1 cellular context compared by ENCODE assay signal in the genomic region with DNA sequence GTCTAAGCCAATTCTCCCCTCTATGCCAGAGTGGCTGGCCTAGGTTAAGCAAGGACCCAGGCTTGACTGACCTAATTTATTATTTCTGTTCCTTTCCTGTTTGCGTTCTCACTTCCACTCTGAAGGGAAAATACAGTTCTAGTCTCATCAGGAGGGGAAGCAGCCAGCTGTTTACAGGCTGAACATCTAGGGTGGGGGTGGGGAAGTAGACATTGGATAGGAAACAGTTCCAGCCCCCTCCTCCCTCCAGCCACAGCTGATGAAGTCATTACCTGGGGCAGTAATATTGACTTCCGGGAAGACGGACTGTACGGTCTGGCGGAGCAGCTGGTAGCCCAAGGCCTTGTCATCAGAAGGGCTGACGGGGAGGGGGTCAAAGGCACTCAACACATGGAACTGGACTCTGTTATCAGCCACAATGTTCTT.
TF ChIP-seq lines count a peak whose summit lies in the region.

No MANE protein-coding gene starts in this region.

TF ChIP-seq in K562, 482 proteins besides CTCF, POLR2A, EP300 and RAD21 (continues in another document):
- TF ChIP-seq, protein P1, sequence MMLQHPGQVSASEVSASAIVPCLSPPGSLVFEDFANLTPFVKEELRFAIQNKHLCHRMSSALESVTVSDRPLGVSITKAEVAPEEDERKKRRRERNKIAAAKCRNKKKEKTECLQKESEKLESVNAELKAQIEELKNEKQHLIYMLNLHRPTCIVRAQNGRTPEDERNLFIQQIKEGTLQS (IDR thresholded peaks at IDR 0.05) = peak; percentile 60
- TF ChIP-seq, protein P1 (CRISPR knock-in tag; conservative IDR thresholded peaks at IDR 0.05) = no peak
- TF ChIP-seq NR2F6 (CRISPR knock-in tag; IDR thresholded peaks at IDR 0.05) = no peak
- TF ChIP-seq, protein P2, sequence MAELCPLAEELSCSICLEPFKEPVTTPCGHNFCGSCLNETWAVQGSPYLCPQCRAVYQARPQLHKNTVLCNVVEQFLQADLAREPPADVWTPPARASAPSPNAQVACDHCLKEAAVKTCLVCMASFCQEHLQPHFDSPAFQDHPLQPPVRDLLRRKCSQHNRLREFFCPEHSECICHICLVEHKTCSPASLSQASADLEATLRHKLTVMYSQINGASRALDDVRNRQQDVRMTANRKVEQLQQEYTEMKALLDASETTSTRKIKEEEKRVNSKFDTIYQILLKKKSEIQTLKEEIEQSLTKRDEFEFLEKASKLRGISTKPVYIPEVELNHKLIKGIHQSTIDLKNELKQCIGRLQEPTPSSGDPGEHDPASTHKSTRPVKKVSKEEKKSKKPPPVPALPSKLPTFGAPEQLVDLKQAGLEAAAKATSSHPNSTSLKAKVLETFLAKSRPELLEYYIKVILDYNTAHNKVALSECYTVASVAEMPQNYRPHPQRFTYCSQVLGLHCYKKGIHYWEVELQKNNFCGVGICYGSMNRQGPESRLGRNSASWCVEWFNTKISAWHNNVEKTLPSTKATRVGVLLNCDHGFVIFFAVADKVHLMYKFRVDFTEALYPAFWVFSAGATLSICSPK (IDR thresholded peaks at IDR 0.05; ENCODE audit: borderline replicate concordance) = no peak
- TF ChIP-seq ZFP1 (CRISPR knock-in tag; IDR thresholded peaks at IDR 0.05) = no peak
- TF ChIP-seq, protein P3, sequence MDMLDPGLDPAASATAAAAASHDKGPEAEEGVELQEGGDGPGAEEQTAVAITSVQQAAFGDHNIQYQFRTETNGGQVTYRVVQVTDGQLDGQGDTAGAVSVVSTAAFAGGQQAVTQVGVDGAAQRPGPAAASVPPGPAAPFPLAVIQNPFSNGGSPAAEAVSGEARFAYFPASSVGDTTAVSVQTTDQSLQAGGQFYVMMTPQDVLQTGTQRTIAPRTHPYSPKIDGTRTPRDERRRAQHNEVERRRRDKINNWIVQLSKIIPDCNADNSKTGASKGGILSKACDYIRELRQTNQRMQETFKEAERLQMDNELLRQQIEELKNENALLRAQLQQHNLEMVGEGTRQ (CRISPR knock-in tag; IDR thresholded peaks at IDR 0.05) = no peak
- no peak for TF ChIP-seq TAF15 (IDR thresholded peaks at IDR 0.05; ENCODE audit: low read depth, low read length)
- TF ChIP-seq EGR1 (conservative IDR thresholded peaks at IDR 0.05) = no peak
- TF ChIP-seq SRF (CRISPR knock-in tag; IDR thresholded peaks at IDR 0.05) = no peak
- TF ChIP-seq SMAD4 (CRISPR knock-in tag; conservative IDR thresholded peaks at IDR 0.05) = peak; percentile 28; the same call in 1 of the 2 replicates
- peak; percentile 52 for TF ChIP-seq GABPA (tag; conservative IDR thresholded peaks at IDR 0.05; ENCODE audit: low read depth)
- TF ChIP-seq, protein P4, sequence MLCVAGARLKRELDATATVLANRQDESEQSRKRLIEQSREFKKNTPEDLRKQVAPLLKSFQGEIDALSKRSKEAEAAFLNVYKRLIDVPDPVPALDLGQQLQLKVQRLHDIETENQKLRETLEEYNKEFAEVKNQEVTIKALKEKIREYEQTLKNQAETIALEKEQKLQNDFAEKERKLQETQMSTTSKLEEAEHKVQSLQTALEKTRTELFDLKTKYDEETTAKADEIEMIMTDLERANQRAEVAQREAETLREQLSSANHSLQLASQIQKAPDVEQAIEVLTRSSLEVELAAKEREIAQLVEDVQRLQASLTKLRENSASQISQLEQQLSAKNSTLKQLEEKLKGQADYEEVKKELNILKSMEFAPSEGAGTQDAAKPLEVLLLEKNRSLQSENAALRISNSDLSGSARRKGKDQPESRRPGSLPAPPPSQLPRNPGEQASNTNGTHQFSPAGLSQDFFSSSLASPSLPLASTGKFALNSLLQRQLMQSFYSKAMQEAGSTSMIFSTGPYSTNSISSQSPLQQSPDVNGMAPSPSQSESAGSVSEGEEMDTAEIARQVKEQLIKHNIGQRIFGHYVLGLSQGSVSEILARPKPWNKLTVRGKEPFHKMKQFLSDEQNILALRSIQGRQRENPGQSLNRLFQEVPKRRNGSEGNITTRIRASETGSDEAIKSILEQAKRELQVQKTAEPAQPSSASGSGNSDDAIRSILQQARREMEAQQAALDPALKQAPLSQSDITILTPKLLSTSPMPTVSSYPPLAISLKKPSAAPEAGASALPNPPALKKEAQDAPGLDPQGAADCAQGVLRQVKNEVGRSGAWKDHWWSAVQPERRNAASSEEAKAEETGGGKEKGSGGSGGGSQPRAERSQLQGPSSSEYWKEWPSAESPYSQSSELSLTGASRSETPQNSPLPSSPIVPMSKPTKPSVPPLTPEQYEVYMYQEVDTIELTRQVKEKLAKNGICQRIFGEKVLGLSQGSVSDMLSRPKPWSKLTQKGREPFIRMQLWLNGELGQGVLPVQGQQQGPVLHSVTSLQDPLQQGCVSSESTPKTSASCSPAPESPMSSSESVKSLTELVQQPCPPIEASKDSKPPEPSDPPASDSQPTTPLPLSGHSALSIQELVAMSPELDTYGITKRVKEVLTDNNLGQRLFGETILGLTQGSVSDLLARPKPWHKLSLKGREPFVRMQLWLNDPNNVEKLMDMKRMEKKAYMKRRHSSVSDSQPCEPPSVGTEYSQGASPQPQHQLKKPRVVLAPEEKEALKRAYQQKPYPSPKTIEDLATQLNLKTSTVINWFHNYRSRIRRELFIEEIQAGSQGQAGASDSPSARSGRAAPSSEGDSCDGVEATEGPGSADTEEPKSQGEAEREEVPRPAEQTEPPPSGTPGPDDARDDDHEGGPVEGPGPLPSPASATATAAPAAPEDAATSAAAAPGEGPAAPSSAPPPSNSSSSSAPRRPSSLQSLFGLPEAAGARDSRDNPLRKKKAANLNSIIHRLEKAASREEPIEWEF (CRISPR knock-in tag; IDR thresholded peaks at IDR 0.05) = no peak
- no peak for TF ChIP-seq POLR2H (tag; IDR thresholded peaks at IDR 0.05; ENCODE audit: low read depth)
- no peak for TF ChIP-seq NR2C2 (CRISPR knock-in tag; IDR thresholded peaks at IDR 0.05)
- TF ChIP-seq NR2C2 (tag; IDR thresholded peaks at IDR 0.05) = peak; percentile 58; the same call in 1 of the 2 replicates
- TF ChIP-seq, protein P5, sequence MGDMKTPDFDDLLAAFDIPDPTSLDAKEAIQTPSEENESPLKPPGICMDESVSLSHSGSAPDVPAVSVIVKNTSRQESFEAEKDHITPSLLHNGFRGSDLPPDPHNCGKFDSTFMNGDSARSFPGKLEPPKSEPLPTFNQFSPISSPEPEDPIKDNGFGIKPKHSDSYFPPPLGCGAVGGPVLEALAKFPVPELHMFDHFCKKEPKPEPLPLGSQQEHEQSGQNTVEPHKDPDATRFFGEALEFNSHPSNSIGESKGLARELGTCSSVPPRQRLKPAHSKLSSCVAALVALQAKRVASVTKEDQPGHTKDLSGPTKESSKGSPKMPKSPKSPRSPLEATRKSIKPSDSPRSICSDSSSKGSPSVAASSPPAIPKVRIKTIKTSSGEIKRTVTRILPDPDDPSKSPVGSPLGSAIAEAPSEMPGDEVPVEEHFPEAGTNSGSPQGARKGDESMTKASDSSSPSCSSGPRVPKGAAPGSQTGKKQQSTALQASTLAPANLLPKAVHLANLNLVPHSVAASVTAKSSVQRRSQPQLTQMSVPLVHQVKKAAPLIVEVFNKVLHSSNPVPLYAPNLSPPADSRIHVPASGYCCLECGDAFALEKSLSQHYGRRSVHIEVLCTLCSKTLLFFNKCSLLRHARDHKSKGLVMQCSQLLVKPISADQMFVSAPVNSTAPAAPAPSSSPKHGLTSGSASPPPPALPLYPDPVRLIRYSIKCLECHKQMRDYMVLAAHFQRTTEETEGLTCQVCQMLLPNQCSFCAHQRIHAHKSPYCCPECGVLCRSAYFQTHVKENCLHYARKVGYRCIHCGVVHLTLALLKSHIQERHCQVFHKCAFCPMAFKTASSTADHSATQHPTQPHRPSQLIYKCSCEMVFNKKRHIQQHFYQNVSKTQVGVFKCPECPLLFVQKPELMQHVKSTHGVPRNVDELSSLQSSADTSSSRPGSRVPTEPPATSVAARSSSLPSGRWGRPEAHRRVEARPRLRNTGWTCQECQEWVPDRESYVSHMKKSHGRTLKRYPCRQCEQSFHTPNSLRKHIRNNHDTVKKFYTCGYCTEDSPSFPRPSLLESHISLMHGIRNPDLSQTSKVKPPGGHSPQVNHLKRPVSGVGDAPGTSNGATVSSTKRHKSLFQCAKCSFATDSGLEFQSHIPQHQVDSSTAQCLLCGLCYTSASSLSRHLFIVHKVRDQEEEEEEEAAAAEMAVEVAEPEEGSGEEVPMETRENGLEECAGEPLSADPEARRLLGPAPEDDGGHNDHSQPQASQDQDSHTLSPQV (IDR thresholded peaks at IDR 0.05) = no peak
- TF ChIP-seq MCM2 (IDR thresholded peaks at IDR 0.05; ENCODE audit: low read depth) = no peak
- 0 out of 4 replicates have a peak, but pooled peaks of 1 of the 2 experiments have one; percentile 22 for TF ChIP-seq FOXK2 (conservative IDR thresholded peaks at IDR 0.05 in 1 of 2, IDR thresholded peaks at IDR 0.05 in 1 of 2; ENCODE audit: low read depth in 2 of 2)
- no peak for TF ChIP-seq ZNF551 (CRISPR knock-in tag; IDR thresholded peaks at IDR 0.05)
- TF ChIP-seq EHMT2 (IDR thresholded peaks at IDR 0.05) = 0 out of 2 replicates have a peak, but pooled peaks have one; percentile 50
- peak; percentile 48; the same call in 1 of the 2 replicates for TF ChIP-seq ATF7 (IDR thresholded peaks at IDR 0.05)
- TF ChIP-seq, protein P6, sequence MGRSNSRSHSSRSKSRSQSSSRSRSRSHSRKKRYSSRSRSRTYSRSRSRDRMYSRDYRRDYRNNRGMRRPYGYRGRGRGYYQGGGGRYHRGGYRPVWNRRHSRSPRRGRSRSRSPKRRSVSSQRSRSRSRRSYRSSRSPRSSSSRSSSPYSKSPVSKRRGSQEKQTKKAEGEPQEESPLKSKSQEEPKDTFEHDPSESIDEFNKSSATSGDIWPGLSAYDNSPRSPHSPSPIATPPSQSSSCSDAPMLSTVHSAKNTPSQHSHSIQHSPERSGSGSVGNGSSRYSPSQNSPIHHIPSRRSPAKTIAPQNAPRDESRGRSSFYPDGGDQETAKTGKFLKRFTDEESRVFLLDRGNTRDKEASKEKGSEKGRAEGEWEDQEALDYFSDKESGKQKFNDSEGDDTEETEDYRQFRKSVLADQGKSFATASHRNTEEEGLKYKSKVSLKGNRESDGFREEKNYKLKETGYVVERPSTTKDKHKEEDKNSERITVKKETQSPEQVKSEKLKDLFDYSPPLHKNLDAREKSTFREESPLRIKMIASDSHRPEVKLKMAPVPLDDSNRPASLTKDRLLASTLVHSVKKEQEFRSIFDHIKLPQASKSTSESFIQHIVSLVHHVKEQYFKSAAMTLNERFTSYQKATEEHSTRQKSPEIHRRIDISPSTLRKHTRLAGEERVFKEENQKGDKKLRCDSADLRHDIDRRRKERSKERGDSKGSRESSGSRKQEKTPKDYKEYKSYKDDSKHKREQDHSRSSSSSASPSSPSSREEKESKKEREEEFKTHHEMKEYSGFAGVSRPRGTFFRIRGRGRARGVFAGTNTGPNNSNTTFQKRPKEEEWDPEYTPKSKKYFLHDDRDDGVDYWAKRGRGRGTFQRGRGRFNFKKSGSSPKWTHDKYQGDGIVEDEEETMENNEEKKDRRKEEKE (IDR thresholded peaks at IDR 0.05; ENCODE audit: borderline replicate concordance in 1 of 2, control insufficient read depth in 1 of 2, low read depth in 2 of 2, low read length in 1 of 2) = no peak
- TF ChIP-seq, protein P7, sequence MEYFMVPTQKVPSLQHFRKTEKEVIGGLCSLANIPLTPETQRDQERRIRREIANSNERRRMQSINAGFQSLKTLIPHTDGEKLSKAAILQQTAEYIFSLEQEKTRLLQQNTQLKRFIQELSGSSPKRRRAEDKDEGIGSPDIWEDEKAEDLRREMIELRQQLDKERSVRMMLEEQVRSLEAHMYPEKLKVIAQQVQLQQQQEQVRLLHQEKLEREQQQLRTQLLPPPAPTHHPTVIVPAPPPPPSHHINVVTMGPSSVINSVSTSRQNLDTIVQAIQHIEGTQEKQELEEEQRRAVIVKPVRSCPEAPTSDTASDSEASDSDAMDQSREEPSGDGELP (CRISPR knock-in tag; IDR thresholded peaks at IDR 0.05; ENCODE audit: borderline replicate concordance) = peak; percentile 50; the same call in 1 of the 2 replicates
- TF ChIP-seq JUND (IDR thresholded peaks at IDR 0.05; ENCODE audit: borderline replicate concordance, low read depth, low read length) = peak; percentile 18; the same call in 1 of the 2 replicates
- no peak for TF ChIP-seq JUND (tag; IDR thresholded peaks at IDR 0.05; ENCODE audit: borderline replicate concordance, low read depth, low read length)
- no peak for TF ChIP-seq C11orf30 (IDR thresholded peaks at IDR 0.05; ENCODE audit: low read depth)
- no peak for TF ChIP-seq ZNF175 (CRISPR knock-in tag; IDR thresholded peaks at IDR 0.05; ENCODE audit: low read depth)
- no peak for TF ChIP-seq SIN3B (IDR thresholded peaks at IDR 0.05; ENCODE audit: low read depth)
- no peak for TF ChIP-seq CSDE1 (IDR thresholded peaks at IDR 0.05)
- TF ChIP-seq, protein P8, sequence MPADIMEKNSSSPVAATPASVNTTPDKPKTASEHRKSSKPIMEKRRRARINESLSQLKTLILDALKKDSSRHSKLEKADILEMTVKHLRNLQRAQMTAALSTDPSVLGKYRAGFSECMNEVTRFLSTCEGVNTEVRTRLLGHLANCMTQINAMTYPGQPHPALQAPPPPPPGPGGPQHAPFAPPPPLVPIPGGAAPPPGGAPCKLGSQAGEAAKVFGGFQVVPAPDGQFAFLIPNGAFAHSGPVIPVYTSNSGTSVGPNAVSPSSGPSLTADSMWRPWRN (IDR thresholded peaks at IDR 0.05; ENCODE audit: low read depth) = no peak
- no peak for TF ChIP-seq NFYB (IDR thresholded peaks at IDR 0.05; ENCODE audit: extremely low read depth, insufficient read length)
- TF ChIP-seq FIP1L1 (IDR thresholded peaks at IDR 0.05; ENCODE audit: low read depth, low read length, poor library complexity, severe bottlenecking) = no peak
- TF ChIP-seq TEAD1 (CRISPR knock-in tag; IDR thresholded peaks at IDR 0.05) = no peak
- no peak for TF ChIP-seq ZNF324 (CRISPR knock-in tag; IDR thresholded peaks at IDR 0.05)
- no peak for TF ChIP-seq SAP30 (IDR thresholded peaks at IDR 0.05; ENCODE audit: borderline replicate concordance, insufficient read depth, low read depth, low read length, poor library complexity, severe bottlenecking)
- no peak for TF ChIP-seq SMARCA4 (IDR thresholded peaks at IDR 0.05)
- no peak for TF ChIP-seq ELF2 (CRISPR knock-in tag; IDR thresholded peaks at IDR 0.05)
- TF ChIP-seq ZNF121 (CRISPR knock-in tag; conservative IDR thresholded peaks at IDR 0.05) = no peak
- no peak for TF ChIP-seq ZC3H4 (CRISPR knock-in tag; IDR thresholded peaks at IDR 0.05; ENCODE audit: borderline replicate concordance)
- TF ChIP-seq ZBED1 (IDR thresholded peaks at IDR 0.05) = no peak
- TF ChIP-seq ETV6 (IDR thresholded peaks at IDR 0.05; ENCODE audit: borderline replicate concordance in 1 of 2, low read depth in 2 of 2, low read length in 1 of 2) = peak; percentile 54 to 86; a peak in 3 of 4 replicates
- no peak for TF ChIP-seq ETV6 (CRISPR knock-in tag; IDR thresholded peaks at IDR 0.05; ENCODE audit: borderline replicate concordance)
- no peak for TF ChIP-seq CBX8 (IDR thresholded peaks at IDR 0.05; ENCODE audit: borderline replicate concordance, extremely low read depth, low read depth, low read length, poor library complexity, severe bottlenecking)
- TF ChIP-seq RFX7 (CRISPR knock-in tag; IDR thresholded peaks at IDR 0.05) = no peak
